27 cellular contexts compared by ENCODE assay signal in genomic region chr2:167001165-167001564, GRCh38.
"Had no signal": no experiment of that assay in that cellular context is flagged by ENCODE, and none has a peak within 500 bp of the region (broad histone marks: within the 10 kb centered on the region; RNA-seq: fewer than 3 reads in every experiment).

No MANE protein-coding gene starts in this region.

- H3K4me3 ChIP-seq: stomach, suprapubic skin, testis, thoracic aorta, thyroid gland, tibial artery, tibial nerve, transverse colon, upper lobe of left lung, upper lobe of right lung, uterus, vagina had no signal

- ATAC-seq: stimulated activated effector memory CD8-positive, alpha-beta T cell treated with anti-CD3 and anti-CD28 coated beads, Interleukin-12 subunit alpha, Interleukin-12 subunit beta, amount 100 ng/mL, for 72 hours; stimulated activated memory B cell treated with anti-CD40 and anti-IgM and Interleukin-4, amounts not matched to agents 10 μg/mL and 1 μg/mL and 100 μg/mL, for 72 hours; stimulated activated naive B cell treated with anti-CD40 and anti-IgM and Interleukin-4, amounts not matched to agents 10 μg/mL and 1 μg/mL and 100 μg/mL, for 72 hours; stimulated activated naive CD8-positive, alpha-beta T cell treated with anti-CD3 and anti-CD28 coated beads, Interleukin-15, amount 100 ng/mL, for 72 hours; stimulated activated naive CD8-positive, alpha-beta T cell treated with anti-CD3 and anti-CD28 coated beads, Interleukin-15, Interleukin-2, amounts not matched to agents 100 U/mL and 50 U/mL, for 24 hours; upper lobe of right lung had no signal

- H3K27ac ChIP-seq: stomach, suprapubic skin, testis, thoracic aorta, thyroid gland, tibial artery, tibial nerve, transverse colon, upper lobe of left lung, upper lobe of right lung, uterus, vagina had no signal

- H3K36me3 ChIP-seq: stomach, suprapubic skin, thoracic aorta, thyroid gland, tibial artery, tibial nerve, transverse colon, upper lobe of left lung, upper lobe of right lung, uterus, vagina had no signal

- DNase-seq: stimulated activated CD4-positive, alpha-beta T cell treated with anti-CD3 and anti-CD28 coated beads, Interleukin-2, amount 100 ng/mL, for 48 hours; stimulated activated CD4-positive, alpha-beta T cell treated with anti-CD3 and anti-CD28 coated beads, Interleukin-4, amount 100 ng/mL, for 1 hour; stimulated activated CD4-positive, alpha-beta T cell treated with anti-CD3 and anti-CD28 coated beads, Interleukin-4, amount 100 ng/mL, for 24 hours; stimulated activated CD4-positive, alpha-beta T cell treated with anti-CD3 and anti-CD28 coated beads, Interleukin-4, amount 100 ng/mL, for 4 hours; stimulated activated CD8-positive, alpha-beta memory T cell treated with anti-CD3 and anti-CD28 coated beads, Interleukin-4, amount 100 ng/mL, for 48 hours; stimulated activated naive B cell treated with anti-CD40 and anti-IgM and Interleukin-4, amounts not matched to agents 10 μg/mL and 1 μg/mL and 100 μg/mL, for 72 hours; stimulated activated naive CD4-positive, alpha-beta T cell; stimulated activated naive CD4-positive, alpha-beta T cell treated with Interleukin-2 at 50 U/mL for 16 hours; stimulated activated naive CD8-positive, alpha-beta T cell treated with anti-CD3 and anti-CD28 coated beads, Interleukin-15, amount 100 ng/mL, for 72 hours; stimulated activated naive CD8-positive, alpha-beta T cell treated with anti-CD3 and anti-CD28 coated beads, Interleukin-15, Interleukin-2, amounts not matched to agents 100 U/mL and 50 U/mL, for 24 hours; stomach; substantia nigra; testis; thyroid gland; tibial artery; transverse colon; trophoblast cell; upper lobe of left lung; upper lobe of right lung; uterus had no signal

- H3K9me3 ChIP-seq: stomach, suprapubic skin, testis, thoracic aorta, thyroid gland, tibial artery, tibial nerve, transverse colon, upper lobe of left lung, upper lobe of right lung, uterus, vagina had no signal

- H3K27me3 ChIP-seq: stomach, suprapubic skin, testis, thyroid gland, tibial artery, tibial nerve, transverse colon, upper lobe of left lung, upper lobe of right lung, uterus, vagina had no signal

- H3K4me1 ChIP-seq: stomach, suprapubic skin, testis, thyroid gland, tibial artery, tibial nerve, transverse colon, upper lobe of left lung, upper lobe of right lung, uterus, vagina had no signal

- FAIRE-seq: urothelium cell line had no signal
